ENCODE assay signal across 19 cellular contexts in the genomic region with DNA sequence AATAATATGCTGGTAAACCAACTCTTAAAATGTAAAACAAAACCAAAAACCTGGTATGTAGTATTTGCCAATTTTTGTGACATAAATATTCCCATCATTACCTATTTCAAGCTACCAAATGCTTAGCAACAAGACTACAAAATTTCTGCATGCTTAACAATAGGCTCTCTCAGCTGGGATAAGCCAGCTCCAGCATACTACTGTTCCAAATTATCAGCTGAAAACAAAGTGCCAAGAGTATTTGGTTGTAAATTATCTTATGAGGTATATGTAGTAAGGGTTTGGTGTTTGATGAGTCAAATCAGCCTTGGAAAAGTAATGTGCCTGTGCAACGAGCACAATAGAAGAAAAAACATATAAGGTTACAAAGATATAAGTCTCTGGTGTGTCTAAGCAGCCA.
"Had no signal": no experiment of that assay in that cellular context is flagged by ENCODE, and none has a peak within 500 bp of the region (broad histone marks: within the 10 kb centered on the region; RNA-seq: fewer than 3 reads in every experiment).

No MANE protein-coding gene starts in this region.

- H3K27me3 ChIP-seq: gastroesophageal sphincter, suprapubic skin, thyroid gland, upper lobe of left lung, uterus had no signal

- H3K4me2 ChIP-seq: smooth muscle cell had no signal

- H3K27ac Mint-ChIP-seq: naive thymus-derived CD8-positive, alpha-beta T cell; progenitor cell of endocrine pancreas had no signal

- H3K4me3 Mint-ChIP-seq: naive thymus-derived CD8-positive, alpha-beta T cell had no signal

- H3K36me3 Mint-ChIP-seq: naive thymus-derived CD8-positive, alpha-beta T cell had no signal

- H3K36me3 ChIP-seq: gastroesophageal sphincter, pancreas, suprapubic skin, thyroid gland, upper lobe of left lung, uterus had no signal

- H3K4me3 ChIP-seq: gastroesophageal sphincter, pancreas, smooth muscle cell, suprapubic skin, thyroid gland, upper lobe of left lung, uterus had no signal

- H3K27me3 Mint-ChIP-seq: progenitor cell of endocrine pancreas had no signal

- FAIRE-seq: endometrium, pancreas had no signal

- DNase-seq: effector memory CD4-positive, alpha-beta T cell; glutamatergic neuron; islet precursor cell; mammary epithelial cell; naive thymus-derived CD8-positive, alpha-beta T cell; pancreas; right cardiac atrium; stimulated activated CD4-positive, alpha-beta T cell treated with anti-CD3 and anti-CD28 coated beads, Interleukin-2, amount 100 ng/mL, for 48 hours; stimulated activated naive CD4-positive, alpha-beta T cell treated with Interleukin-2 at 50 U/mL for 16 hours; thyroid gland; upper lobe of left lung; uterus had no signal

- H3K9me3 ChIP-seq: gastroesophageal sphincter, pancreas, suprapubic skin, thyroid gland, upper lobe of left lung, uterus had no signal

- H3K4me1 ChIP-seq: gastroesophageal sphincter, pancreas, suprapubic skin, thyroid gland, upper lobe of left lung, uterus had no signal

- H3K4me1 Mint-ChIP-seq: naive thymus-derived CD8-positive, alpha-beta T cell had no signal

- ATAC-seq: esophagus mucosa; gastroesophageal sphincter; left lobe of liver; naive thymus-derived CD8-positive, alpha-beta T cell; pancreas; right cardiac atrium had no signal

- H3K27ac ChIP-seq: gastroesophageal sphincter, pancreas, suprapubic skin, thyroid gland, upper lobe of left lung, uterus had no signal
